13 cellular contexts compared by ENCODE assay signal in genomic region chr16:66631558-66631957, GRCh38. TPM values are rescaled to one million over a fixed set of nuclear protein-coding genes. Genes with fewer than 3 reads are reported as not detected.
"Had no signal": no experiment of that assay in that cellular context is flagged by ENCODE, and none has a peak within 500 bp of the region (broad histone marks: within the 10 kb centered on the region; RNA-seq: fewer than 3 reads in every experiment).

No MANE protein-coding gene starts in this region.

RNA-seq across cellular contexts. Expression of gene CMTM2, which starts 52.3 kb away (rescaled TPM):
- total RNA-seq: activated naive CD4-positive, alpha-beta T cell treated with anti-CD3 and anti-CD28 coated beads for 36 hours; activated naive CD8-positive, alpha-beta T cell treated with anti-CD3 and anti-CD28 coated beads for 36 hours; activated T-cell treated with anti-CD3 and anti-CD28 coated beads, Interleukin-2, amount 50 U/mL, for 4 hours; adrenal gland; ascending aorta; astrocyte; body of pancreas; breast epithelium; bronchial epithelial cell; cardiac muscle cell; cerebellum; chondrocyte had no signal
- polyA plus RNA-seq: aorta had no signal
